Comparison of ENCODE assay signal across 8 cellular contexts in the genomic region with DNA sequence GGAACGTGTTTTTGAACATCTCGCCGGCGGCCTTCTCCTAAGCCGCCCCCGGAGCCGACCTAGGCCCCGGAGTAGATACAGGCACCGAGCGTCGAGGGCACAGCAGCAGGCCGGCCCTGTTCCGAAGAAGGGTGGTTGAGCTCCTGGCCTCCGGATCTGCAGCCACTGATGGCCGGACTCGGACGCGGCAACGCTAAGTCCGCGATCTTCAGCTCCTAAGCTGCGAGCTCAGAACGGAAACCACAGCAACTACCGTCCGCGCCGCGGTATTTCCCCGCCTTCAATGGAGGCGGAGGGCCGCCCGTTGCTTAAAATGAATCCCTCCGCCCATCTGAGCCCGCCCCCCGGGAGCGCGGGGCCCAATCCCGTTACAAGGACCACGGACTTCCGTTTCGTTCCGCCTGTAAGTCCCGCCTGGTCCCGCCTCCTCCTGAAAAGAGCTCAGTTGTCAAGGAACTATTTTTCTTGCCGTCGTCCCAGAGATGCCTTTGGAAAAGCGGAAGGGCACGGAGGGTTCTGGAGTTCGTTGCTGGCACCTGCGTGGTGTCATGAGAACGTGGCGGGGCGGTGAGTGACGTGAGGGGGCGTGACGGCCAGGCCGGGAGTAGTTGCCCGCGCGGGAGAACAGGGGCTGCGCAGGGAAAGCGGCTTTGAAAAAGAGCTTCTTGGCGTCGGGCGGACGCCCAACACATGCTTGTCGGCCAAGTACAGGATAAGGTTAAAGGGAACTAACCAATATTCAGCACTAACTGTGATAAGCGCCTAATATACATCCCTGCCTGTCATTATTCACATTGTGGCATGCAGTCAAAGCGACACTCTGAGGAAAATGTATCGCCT. TPM values are rescaled to one million over a fixed set of nuclear protein-coding genes. Genes with fewer than 3 reads are reported as not detected.
DNase-seq lines count a peak whose midpoint lies in the region; ATAC-seq, FAIRE-seq and TF ChIP-seq lines count a peak whose summit lies in the region.

A gene (minus strand): TSS at position 285 of the 840 bp plus-strand sequence. CDS start 266 bp downstream, at position 19.

- H3K4me3 Mint-ChIP-seq in astrocyte (ENCODE audit: unreplicated experiment), result peak within 1 kb of the TSS; percentile 89

- intact Hi-C loops in right cardiac atrium (cut with DNase I), result no loop called here
- intact Hi-C loops in uterus (cut with DNase I; ENCODE audit: low total_unique reads), result loop anchor here (5.0 kb wide), 1 partner anchor 107 kb away; no protein-coding TSS in a partner anchor

- peaks cover 25% of the 10 kb centered on the region for H3K4me1 Mint-ChIP-seq in astrocyte (ENCODE audit: low read depth, unreplicated experiment)

- peak within 1 kb of the TSS; percentile 95 for H3K9ac ChIP-seq in astrocyte (ENCODE audit: low read length)

- H3K79me2 ChIP-seq in astrocyte (ENCODE audit: insufficient read depth, low read length), result peaks cover 48% of the 10 kb centered on the region

- H3K4me3 ChIP-seq in astrocyte (ENCODE audit: insufficient read depth, low read depth, low read length) (peak within 1 kb of the TSS; percentile 96), right cardiac atrium (ENCODE audit: low read length) (peak within 1 kb of the TSS; percentile 99), uterus (peak within 1 kb of the TSS; percentile 93 to 97)

- TF ChIP-seq CTCF in astrocyte (IDR thresholded peaks at IDR 0.05; ENCODE audit: insufficient read depth, low read depth, low read length), result no peak
- TF ChIP-seq CTCF in uterus (IDR thresholded peaks at IDR 0.05), result peak in 3 of 4 experiments; percentile 18 to 22 (median 22)

- peaks cover 17% of the 10 kb centered on the region for H3K4me1 ChIP-seq in astrocyte (ENCODE audit: insufficient read depth, low read length)
- H3K4me1 ChIP-seq in right cardiac atrium (ENCODE audit: control insufficient read depth, insufficient read depth, low read length), result peaks cover 3% of the 10 kb centered on the region
- H3K4me1 ChIP-seq in uterus, result peaks cover 11 to 12% of the 10 kb centered on the region in 2 donors

- peak within 1 kb of the TSS; percentile 89 for H3K4me2 ChIP-seq in astrocyte (ENCODE audit: low read length)

- peaks cover 40% of the 10 kb centered on the region for H4K20me1 ChIP-seq in astrocyte (ENCODE audit: insufficient read depth, low read length)

- H3K36me3 Mint-ChIP-seq in astrocyte (ENCODE audit: low read depth, unreplicated experiment), result no peaks in the 10 kb centered on the region

- peak within 1 kb of the TSS; percentile 87 for H2AFZ ChIP-seq in astrocyte (ENCODE audit: low read depth, low read length)

- WGBS in right cardiac atrium, result 2% methylated on average over 70 of the region's 70 CpGs

- ATAC-seq in GM18505 (IDR thresholded peaks at IDR 0.05; ENCODE audit: unreplicated experiment) (peak; percentile 88), HG02973 (IDR thresholded peaks at IDR 0.05; ENCODE audit: unreplicated experiment) (peak; percentile 83), right cardiac atrium (peak; percentile 97 to 98)

- no peak for FAIRE-seq in astrocyte (lab: Jason Lieb, UNC)

- DNase-seq in NCI-H2029 (lab: John Stamatoyannopoulos, UW), result peak; percentile 96
- DNase-seq in T-helper 22 cell (ENCODE audit: low read depth), result peak; percentile 94
- DNase-seq in astrocyte (ENCODE audit: low read depth), result peak; percentile 100
- peak; percentile 99 for DNase-seq in right cardiac atrium
- peak; percentile 100 for DNase-seq in pulmonary artery endothelial cell (ENCODE audit: low read depth, low spot score)
- DNase-seq in uterus, result peak; percentile 97 to 99

- peak within 1 kb of the TSS; percentile 44 for H3K27ac Mint-ChIP-seq in astrocyte (ENCODE audit: unreplicated experiment)

- TF ChIP-seq POLR2A in GM18505 (IDR thresholded peaks at IDR 0.05; ENCODE audit: borderline replicate concordance, extremely low read depth, insufficient read depth, insufficient read length) (peak; percentile 85), uterus (IDR thresholded peaks at IDR 0.05) (peak; percentile 90 to 97)

- H3K27ac ChIP-seq in astrocyte (ENCODE audit: low read depth, low read length) (peak within 1 kb of the TSS; percentile 91), right cardiac atrium (ENCODE audit: low read length) (peak within 1 kb of the TSS; percentile 89), uterus (peak within 1 kb of the TSS; percentile 83 to 87)

- H3K27me3 ChIP-seq in astrocyte (ENCODE audit: insufficient read depth, low read length) (no peaks in the 10 kb centered on the region), right cardiac atrium (ENCODE audit: control insufficient read depth, insufficient read depth) (no peaks in the 10 kb centered on the region), uterus (no peaks in the 10 kb centered on the region)

- H3K27me3 Mint-ChIP-seq in astrocyte (ENCODE audit: low read depth, unreplicated experiment), result no peaks in the 10 kb centered on the region

- H3K9me3 ChIP-seq in astrocyte (ENCODE audit: insufficient read depth, low read depth, low read length), result no peaks in the 10 kb centered on the region
- no peaks in the 10 kb centered on the region for H3K9me3 ChIP-seq in right cardiac atrium (ENCODE audit: control insufficient read depth, low read length)
- H3K9me3 ChIP-seq in uterus, result no peaks in the 10 kb centered on the region

- H3K9me3 Mint-ChIP-seq in astrocyte (ENCODE audit: unreplicated experiment), result peaks cover 5% of the 10 kb centered on the region

- H3K36me3 ChIP-seq in astrocyte (ENCODE audit: insufficient read depth, low read length) (no peaks in the 10 kb centered on the region), uterus (no peaks in the 10 kb centered on the region)

RNA-seq across cellular contexts. Expression of the gene that starts here (rescaled TPM):
- total RNA-seq in astrocyte (40.1 and 43.6 TPM in 2 replicates), right cardiac atrium (10 to 100 TPM; 30.4 to 36.2 (median 33.5) TPM), pulmonary artery endothelial cell (41.7 and 57.1 TPM in 2 replicates), uterus (10 to 100 TPM; 23.7 to 88.8 (median 59.2) TPM)
- polyA plus RNA-seq in right cardiac atrium, result 36.2 TPM

Comparison
In these comparisons a context has a peak if more than half of its experiments do, and no peak if none do; other contexts are left out.
1. Peak in every context shown above with its lines: DNase-seq, ATAC-seq, H3K4me3 ChIP-seq and H3K27ac ChIP-seq.